22 cellular contexts compared by ENCODE assay signal in genomic region chr7:30427296-30428080, GRCh38. TPM values are rescaled to one million over a fixed set of nuclear protein-coding genes. Genes with fewer than 3 reads are reported as not detected.
DNase-seq lines count a peak whose midpoint lies in the region; ATAC-seq and TF ChIP-seq lines count a peak whose summit lies in the region.
"Had no signal": no experiment of that assay in that cellular context is flagged by ENCODE, and none has a peak within 500 bp of the region (broad histone marks: within the 10 kb centered on the region; RNA-seq: fewer than 3 reads in every experiment).

No MANE protein-coding gene starts in this region.

- H3K27me3 ChIP-seq in CD4-positive, alpha-beta T cell (ENCODE audit: control insufficient read depth, insufficient read depth, low read length), result no peaks in the 10 kb centered on the region
- H3K27me3 ChIP-seq in osteoblast (ENCODE audit: insufficient read depth, low read length), result no peaks in the 10 kb centered on the region
- H3K27me3 ChIP-seq: upper lobe of left lung had no signal

- no peaks in the 10 kb centered on the region for H4K20me1 ChIP-seq in osteoblast (ENCODE audit: insufficient read depth, low read length)

- no peaks in the 10 kb centered on the region for H3K9me3 ChIP-seq in CD4-positive, alpha-beta T cell (ENCODE audit: control insufficient read depth, low read length)
- H3K9me3 ChIP-seq in osteoblast (ENCODE audit: low read depth, low read length), result no peaks in the 10 kb centered on the region
- H3K9me3 ChIP-seq: A549, upper lobe of left lung had no signal

- ATAC-seq in Right ventricle myocardium superior (ENCODE audit: poor library complexity), result peak; percentile 44
- no peak for ATAC-seq in CD4-positive, alpha-beta T cell (ENCODE audit: poor library complexity)
- ATAC-seq: A549, HCT116 had no signal

- no peak overlapping the region for H2AFZ ChIP-seq in osteoblast (ENCODE audit: low read length)

- H3K4me1 ChIP-seq in osteoblast (ENCODE audit: insufficient read depth, low read length), result peaks cover 14% of the 10 kb centered on the region

- POLR2A ChIA-PET in CD4-positive, alpha-beta T cell (lab: Charles Lee), result no interaction called here

- no peak overlapping the region for H3K4me3 Mint-ChIP-seq in nephron
- H3K4me3 Mint-ChIP-seq in type B pancreatic cell, result no peak overlapping the region
- H3K4me3 Mint-ChIP-seq in CD4-positive, alpha-beta T cell, result no peak overlapping the region
- H3K4me3 Mint-ChIP-seq: activated CD4-positive, alpha-beta memory T cell treated with anti-CD3 and anti-CD28 coated beads for 36 hours; activated naive CD8-positive, alpha-beta T cell treated with anti-CD3 and anti-CD28 coated beads for 36 hours; brain; CD8-positive, alpha-beta memory T cell had no signal

- DNase-seq in activated CD8-positive, alpha-beta memory T cell treated with anti-CD3 and anti-CD28 coated beads, Interleukin-2, amount 50 U/mL, for 48 hours, result peak; percentile 36
- no peak for DNase-seq in activated CD8-positive, alpha-beta memory T cell treated with anti-CD3 and anti-CD28 coated beads, Interleukin-2, amount 50 U/mL, for 4 hours
- DNase-seq in Right ventricle myocardium superior (no peak), type B pancreatic cell (ENCODE audit: extremely low spot score, unreplicated experiment) (no peak), NCI-H2196 treated with DMSO at 0.1 percent for 48 hours (lab: John Stamatoyannopoulos, UW; ENCODE audit: unreplicated experiment) (no peak), osteoblast (ENCODE audit: insufficient read length, low spot score, missing footprints) (no peak)
- DNase-seq in CD4-positive, alpha-beta T cell, result no peak
- DNase-seq: activated CD4-positive, alpha-beta memory T cell treated with anti-CD3 and anti-CD28 coated beads for 36 hours; activated naive CD8-positive, alpha-beta T cell treated with anti-CD3 and anti-CD28 coated beads for 36 hours; activated T-cell treated with anti-CD3 and anti-CD28 coated beads, Interleukin-2, amount 50 U/mL, for 48 hours; CD8-positive, alpha-beta memory T cell; DMS79 treated with DMSO at 0.1 percent for 48 hours; glutamatergic neuron; NCI-H1436 treated with DMSO at 0.1 percent for 48 hours; occipital lobe; small intestine; upper lobe of left lung; WERI-Rb-1 had no signal

- H3K27ac Mint-ChIP-seq in nephron, result peak overlapping the region in 2 of 3 experiments; percentile 65 to 95
- H3K27ac Mint-ChIP-seq in type B pancreatic cell, result peak overlapping the region; percentile 31
- no peak overlapping the region for H3K27ac Mint-ChIP-seq in CD4-positive, alpha-beta T cell
- H3K27ac Mint-ChIP-seq: activated CD4-positive, alpha-beta memory T cell treated with anti-CD3 and anti-CD28 coated beads for 36 hours; activated naive CD8-positive, alpha-beta T cell treated with anti-CD3 and anti-CD28 coated beads for 36 hours; brain had no signal

- no peak for TF ChIP-seq CTCF in nephron (IDR thresholded peaks at IDR 0.05; ENCODE audit: unreplicated experiment in 3 of 3)
- TF ChIP-seq CTCF in type B pancreatic cell (conservative IDR thresholded peaks at IDR 0.05), result no peak
- no peak for TF ChIP-seq CTCF in CD4-positive, alpha-beta T cell (IDR thresholded peaks at IDR 0.05)
- no peak for TF ChIP-seq CTCF in osteoblast (IDR thresholded peaks at IDR 0.05; ENCODE audit: extremely low read depth, low read depth, low read length)

- H3K9me3 Mint-ChIP-seq in nephron (no peaks in the 10 kb centered on the region), type B pancreatic cell (no peaks in the 10 kb centered on the region)
- no peaks in the 10 kb centered on the region for H3K9me3 Mint-ChIP-seq in CD4-positive, alpha-beta T cell
- H3K9me3 Mint-ChIP-seq: activated CD4-positive, alpha-beta memory T cell treated with anti-CD3 and anti-CD28 coated beads for 36 hours; activated naive CD8-positive, alpha-beta T cell treated with anti-CD3 and anti-CD28 coated beads for 36 hours; brain had no signal

- H3K36me3 ChIP-seq in osteoblast (ENCODE audit: insufficient read depth, low read length), result peaks cover 7% of the 10 kb centered on the region
- H3K36me3 ChIP-seq: WERI-Rb-1 had no signal

- H3K27me3 Mint-ChIP-seq in nephron (ENCODE audit: low read depth) (no peaks in the 10 kb centered on the region), type B pancreatic cell (no peaks in the 10 kb centered on the region)
- H3K27me3 Mint-ChIP-seq in CD4-positive, alpha-beta T cell, result no peaks in the 10 kb centered on the region
- H3K27me3 Mint-ChIP-seq: activated CD4-positive, alpha-beta memory T cell treated with anti-CD3 and anti-CD28 coated beads for 36 hours; activated naive CD8-positive, alpha-beta T cell treated with anti-CD3 and anti-CD28 coated beads for 36 hours; CD8-positive, alpha-beta memory T cell had no signal

- H3K4me1 Mint-ChIP-seq in nephron (peaks cover 7% of the 10 kb centered on the region), type B pancreatic cell (ENCODE audit: unreplicated experiment) (peaks cover 10% of the 10 kb centered on the region)
- no peaks in the 10 kb centered on the region for H3K4me1 Mint-ChIP-seq in CD4-positive, alpha-beta T cell (ENCODE audit: low read depth)
- H3K4me1 Mint-ChIP-seq: CD8-positive, alpha-beta memory T cell had no signal

- no peak overlapping the region for H3K27ac ChIP-seq in CD4-positive, alpha-beta T cell (ENCODE audit: low read depth, low read length)
- H3K27ac ChIP-seq in osteoblast (ENCODE audit: low read depth, low read length), result no peak overlapping the region
- H3K27ac ChIP-seq: A549, WERI-Rb-1 had no signal

- H3K4me2 ChIP-seq in osteoblast (ENCODE audit: insufficient read depth, low read length), result no peak overlapping the region
- H3K4me2 ChIP-seq: A549 had no signal

- intact Hi-C loops in Right ventricle myocardium superior (cut with DNase I), result no loop called here
- intact Hi-C loops in CD4-positive, alpha-beta T cell (cut with DNase I, micrococcal nuclease), result no loop called here

- H3K36me3 Mint-ChIP-seq in nephron (ENCODE audit: low read depth) (peaks cover 20% of the 10 kb centered on the region), type B pancreatic cell (peaks cover 28% of the 10 kb centered on the region)
- peaks cover 77% of the 10 kb centered on the region for H3K36me3 Mint-ChIP-seq in CD4-positive, alpha-beta T cell (ENCODE audit: low read depth)

- CTCF ChIA-PET in CD4-positive, alpha-beta T cell (lab: Charles Lee), result no interaction called here

- no peak overlapping the region for H3K4me3 ChIP-seq in osteoblast (ENCODE audit: insufficient read depth, low read length)
- H3K4me3 ChIP-seq: A549, upper lobe of left lung had no signal

- no peaks in the 10 kb centered on the region for H3K79me2 ChIP-seq in osteoblast (ENCODE audit: insufficient read depth, low read length)

RNA-seq across cellular contexts. Expression of gene NOD1, which starts 51.1 kb away (rescaled TPM):
- total RNA-seq in Right ventricle myocardium superior, result 7.6 TPM
- 10.9 and 11.4 TPM in 2 replicates for total RNA-seq in type B pancreatic cell (ENCODE audit: low replicate concordance)
- 10 to 100 TPM; 11.6 to 12.6 TPM for total RNA-seq in CD4-positive, alpha-beta T cell
- 7.6 and 7.7 TPM in 2 replicates for total RNA-seq in osteoblast
